Comparison of ENCODE assay signal across 38 cellular contexts in the genomic region with DNA sequence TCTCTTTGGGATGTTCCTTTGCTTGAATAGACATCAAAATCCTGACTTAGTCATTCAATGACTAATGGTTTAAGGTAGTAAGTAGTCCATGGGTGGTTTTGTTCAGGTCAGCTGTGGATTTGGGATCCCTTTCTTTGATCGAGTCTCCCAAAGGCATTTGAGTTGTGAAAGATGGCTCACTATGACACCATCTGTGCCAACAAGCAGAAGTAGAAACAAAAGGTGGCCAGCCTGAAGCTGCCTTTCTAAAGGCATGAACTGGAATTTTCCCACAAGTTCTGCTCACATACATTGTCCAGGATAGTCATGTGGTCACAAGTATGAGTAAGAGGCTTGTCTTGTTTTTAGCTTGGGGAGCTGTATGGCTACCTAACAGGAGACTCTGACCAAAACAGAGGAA.
"Had no signal": no experiment of that assay in that cellular context is flagged by ENCODE, and none has a peak within 500 bp of the region (broad histone marks: within the 10 kb centered on the region; RNA-seq: fewer than 3 reads in every experiment).

No MANE protein-coding gene starts in this region.

- H3K27me3 ChIP-seq: adrenal gland, body of pancreas, brain microvascular endothelial cell had no signal

- FAIRE-seq: astrocyte, TTC549 had no signal

- ATAC-seq: activated CD4-positive, alpha-beta T cell treated with anti-CD3 and anti-CD28 coated beads for 36 hours; activated CD4-positive, CD25-positive, alpha-beta regulatory T cell treated with anti-CD3 and anti-CD28 coated beads, Interleukin-2, amount 50 U/mL, for 24 hours; activated CD8-positive, alpha-beta memory T cell treated with anti-CD3 and anti-CD28 coated beads, Interleukin-2, amount 10 ng/mL, durations not matched to agents 7 days and 5 days; activated CD8-positive, alpha-beta T cell treated with anti-CD3 and anti-CD28 coated beads, Interleukin-2, amount 10 ng/mL, durations not matched to agents 7 days and 5 days; activated naive CD4-positive, alpha-beta T cell treated with anti-CD3 and anti-CD28 coated beads, Interleukin-2, amount 50 U/mL, for 72 hours; activated T-cell treated with anti-CD3 and anti-CD28 coated beads, Interleukin-2, amount 50 U/mL, for 72 hours; activated T-helper 17 cell treated with anti-CD3 and anti-CD28 coated beads, Interleukin-2, amount 50 U/mL, for 72 hours; body of pancreas had no signal

- H3K36me3 ChIP-seq: adrenal gland, brain microvascular endothelial cell had no signal

- H3K4me3 ChIP-seq: adrenal gland, body of pancreas had no signal

- H3K27ac Mint-ChIP-seq: activated CD4-positive, alpha-beta memory T cell treated with anti-CD3 and anti-CD28 coated beads, Interleukin-2, amount 10 ng/mL, durations not matched to agents 7 days and 5 days; activated CD4-positive, alpha-beta T cell treated with anti-CD3 and anti-CD28 coated beads for 36 hours; activated CD4-positive, alpha-beta T cell treated with anti-CD3 and anti-CD28 coated beads, Interleukin-2, amount 10 ng/mL, durations not matched to agents 7 days and 5 days; activated CD8-positive, alpha-beta memory T cell treated with anti-CD3 and anti-CD28 coated beads, Interleukin-2, amount 10 ng/mL, durations not matched to agents 7 days and 5 days; activated CD8-positive, alpha-beta T cell treated with anti-CD3 and anti-CD28 coated beads, Interleukin-2, amount 10 ng/mL, durations not matched to agents 7 days and 5 days; activated naive CD4-positive, alpha-beta T cell treated with anti-CD3 and anti-CD28 coated beads for 36 hours; activated naive CD4-positive, alpha-beta T cell treated with anti-CD3 and anti-CD28 coated beads, Interleukin-2, amount 50 U/mL, for 72 hours; activated naive CD8-positive, alpha-beta T cell treated with anti-CD3 and anti-CD28 coated beads for 36 hours; activated T-cell treated with anti-CD3 and anti-CD28 coated beads, Interleukin-2, amount 50 U/mL, for 24 hours; activated T-cell treated with anti-CD3 and anti-CD28 coated beads, Interleukin-2, amount 50 U/mL, for 72 hours; activated T-helper 1 cell treated with anti-CD3 and anti-CD28 coated beads, Interleukin-12 subunit alpha, Interleukin-12 subunit beta, Interleukin-2, Interleukin-4 antibody, amounts not matched to agents 30 ng/mL and 10 ng/mL and 1 ng/mL, durations not matched to agents 14 hours and 24 hours and 36 hours; activated T-helper 17 cell treated with anti-CD3 and anti-CD28 coated beads, Interleukin-2, amount 50 U/mL, for 72 hours; T-helper 1 cell treated with Interleukin-12 subunit alpha and Interleukin-12 subunit beta and Interleukin-4 antibody, amounts not matched to agents 30 μg/mL and 1 μg/mL, for 36 hours; T-helper 2 cell treated with Interferon-gamma antibody and Interleukin-4, amounts not matched to agents 5 μg/mL and 100 μg/mL, for 36 hours had no signal

- H3K4me3 Mint-ChIP-seq: activated CD4-positive, alpha-beta memory T cell treated with anti-CD3 and anti-CD28 coated beads, Interleukin-2, amount 10 ng/mL, durations not matched to agents 7 days and 5 days; activated CD4-positive, alpha-beta T cell treated with anti-CD3 and anti-CD28 coated beads for 36 hours; activated CD4-positive, alpha-beta T cell treated with anti-CD3 and anti-CD28 coated beads, Interleukin-2, amount 10 ng/mL, durations not matched to agents 7 days and 5 days; activated CD8-positive, alpha-beta memory T cell treated with anti-CD3 and anti-CD28 coated beads, Interleukin-2, amount 10 ng/mL, durations not matched to agents 7 days and 5 days; activated CD8-positive, alpha-beta T cell treated with anti-CD3 and anti-CD28 coated beads, Interleukin-2, amount 10 ng/mL, durations not matched to agents 7 days and 5 days; activated naive CD4-positive, alpha-beta T cell treated with anti-CD3 and anti-CD28 coated beads for 36 hours; activated naive CD8-positive, alpha-beta T cell treated with anti-CD3 and anti-CD28 coated beads for 36 hours; activated T-cell treated with anti-CD3 and anti-CD28 coated beads, Interleukin-2, amount 50 U/mL, for 24 hours; activated T-cell treated with anti-CD3 and anti-CD28 coated beads, Interleukin-2, amount 50 U/mL, for 72 hours; activated T-helper 1 cell treated with anti-CD3 and anti-CD28 coated beads, Interleukin-12 subunit alpha, Interleukin-12 subunit beta, Interleukin-2, Interleukin-4 antibody, amounts not matched to agents 30 ng/mL and 10 ng/mL and 1 ng/mL, durations not matched to agents 14 hours and 24 hours and 36 hours; activated T-helper 17 cell treated with anti-CD3 and anti-CD28 coated beads, Interleukin-2, amount 50 U/mL, for 72 hours; T-helper 1 cell treated with Interleukin-12 subunit alpha and Interleukin-12 subunit beta and Interleukin-4 antibody, amounts not matched to agents 30 μg/mL and 1 μg/mL, for 36 hours; T-helper 2 cell treated with Interferon-gamma antibody and Interleukin-4, amounts not matched to agents 5 μg/mL and 100 μg/mL, for 36 hours had no signal

- H3K27ac ChIP-seq: adrenal gland, body of pancreas, brain microvascular endothelial cell, VCaP had no signal

- H3K9me3 ChIP-seq: adrenal gland, body of pancreas had no signal

- H3K4me1 Mint-ChIP-seq: activated CD4-positive, alpha-beta memory T cell treated with anti-CD3 and anti-CD28 coated beads, Interleukin-2, amount 10 ng/mL, durations not matched to agents 7 days and 5 days; activated CD4-positive, alpha-beta T cell treated with anti-CD3 and anti-CD28 coated beads for 36 hours; activated CD4-positive, alpha-beta T cell treated with anti-CD3 and anti-CD28 coated beads, Interleukin-2, amount 10 ng/mL, durations not matched to agents 7 days and 5 days; activated CD8-positive, alpha-beta memory T cell treated with anti-CD3 and anti-CD28 coated beads, Interleukin-2, amount 10 ng/mL, durations not matched to agents 7 days and 5 days; activated naive CD8-positive, alpha-beta T cell treated with anti-CD3 and anti-CD28 coated beads for 36 hours; activated T-helper 17 cell treated with anti-CD3 and anti-CD28 coated beads, Interleukin-2, amount 50 U/mL, for 72 hours had no signal

- H3K9me3 Mint-ChIP-seq: activated CD4-positive, alpha-beta memory T cell treated with anti-CD3 and anti-CD28 coated beads, Interleukin-2, amount 10 ng/mL, durations not matched to agents 7 days and 5 days; activated CD4-positive, alpha-beta T cell treated with anti-CD3 and anti-CD28 coated beads, Interleukin-2, amount 10 ng/mL, durations not matched to agents 7 days and 5 days; activated naive CD4-positive, alpha-beta T cell treated with anti-CD3 and anti-CD28 coated beads for 36 hours; activated naive CD4-positive, alpha-beta T cell treated with anti-CD3 and anti-CD28 coated beads, Interleukin-2, amount 50 U/mL, for 72 hours; activated naive CD8-positive, alpha-beta T cell treated with anti-CD3 and anti-CD28 coated beads for 36 hours; activated T-cell treated with anti-CD3 and anti-CD28 coated beads, Interleukin-2, amount 50 U/mL, for 24 hours; activated T-helper 1 cell treated with anti-CD3 and anti-CD28 coated beads, Interleukin-12 subunit alpha, Interleukin-12 subunit beta, Interleukin-2, Interleukin-4 antibody, amounts not matched to agents 30 ng/mL and 10 ng/mL and 1 ng/mL, durations not matched to agents 14 hours and 24 hours and 36 hours; T-helper 1 cell treated with Interleukin-12 subunit alpha and Interleukin-12 subunit beta and Interleukin-4 antibody, amounts not matched to agents 30 μg/mL and 1 μg/mL, for 36 hours; T-helper 2 cell treated with Interferon-gamma antibody and Interleukin-4, amounts not matched to agents 5 μg/mL and 100 μg/mL, for 36 hours had no signal

- H3K36me3 Mint-ChIP-seq: activated CD8-positive, alpha-beta memory T cell treated with anti-CD3 and anti-CD28 coated beads, Interleukin-2, amount 10 ng/mL, durations not matched to agents 7 days and 5 days; activated naive CD4-positive, alpha-beta T cell treated with anti-CD3 and anti-CD28 coated beads, Interleukin-2, amount 50 U/mL, for 72 hours; activated naive CD8-positive, alpha-beta T cell treated with anti-CD3 and anti-CD28 coated beads for 36 hours had no signal

- DNase-seq: activated CD4-positive, alpha-beta memory T cell treated with anti-CD3 and anti-CD28 coated beads, Interleukin-2, amount 10 ng/mL, durations not matched to agents 7 days and 5 days; activated CD4-positive, alpha-beta T cell treated with anti-CD3 and anti-CD28 coated beads for 1 hour; activated CD4-positive, alpha-beta T cell treated with anti-CD3 and anti-CD28 coated beads for 36 hours; activated CD4-positive, alpha-beta T cell treated with anti-CD3 and anti-CD28 coated beads for 48 hours; activated CD4-positive, alpha-beta T cell treated with anti-CD3 and anti-CD28 coated beads, Interleukin-2, amount 10 ng/mL, durations not matched to agents 7 days and 5 days; activated CD4-positive, alpha-beta T cell treated with anti-CD3 and anti-CD28 coated beads, Interleukin-2, amount 50 U/mL, for 48 hours; activated CD4-positive, CD25-positive, alpha-beta regulatory T cell; activated CD8-positive, alpha-beta memory T cell treated with anti-CD3 and anti-CD28 coated beads for 24 hours; activated CD8-positive, alpha-beta memory T cell treated with anti-CD3 and anti-CD28 coated beads, Interleukin-2, amount 10 ng/mL, durations not matched to agents 7 days and 5 days; activated CD8-positive, alpha-beta memory T cell treated with anti-CD3 and anti-CD28 coated beads, Interleukin-2, amount 50 U/mL, for 48 hours; activated CD8-positive, alpha-beta T cell treated with anti-CD3 and anti-CD28 coated beads, Interleukin-2, amount 10 ng/mL, durations not matched to agents 7 days and 5 days; activated effector memory CD4-positive, alpha-beta T cell treated with anti-CD3 and anti-CD28 coated beads, Interleukin-2, amount 50 U/mL, for 16 hours; activated gamma-delta T cell treated with Interleukin-2 at 50 U/mL for 16 hours; activated naive CD4-positive, alpha-beta T cell; activated naive CD4-positive, alpha-beta T cell treated with anti-CD3 and anti-CD28 coated beads for 36 hours; activated naive CD4-positive, alpha-beta T cell treated with anti-CD3 and anti-CD28 coated beads, Interleukin-2, amount 50 U/mL, for 16 hours; activated naive CD8-positive, alpha-beta T cell treated with anti-CD3 and anti-CD28 coated beads for 36 hours; activated T-cell treated with anti-CD3 and anti-CD28 coated beads, Interleukin-2, amount 50 U/mL, for 24 hours; activated T-cell treated with anti-CD3 and anti-CD28 coated beads, Interleukin-2, amount 50 U/mL, for 72 hours; adrenal gland; amniotic stem cell; aorta; body of pancreas; brain microvascular endothelial cell; central memory CD4-positive, alpha-beta T cell; SW 1271; T-helper 1 cell; T-helper 2 cell; T-helper 9 cell had no signal

- H3K4me1 ChIP-seq: adrenal gland, body of pancreas had no signal
